ENCODE assay signal across 1 cellular context in genomic region chr13:109786457-109787134, GRCh38.
A peak's percentile ranks its signal among the peaks of the same experiment; 100 is the strongest.
TF ChIP-seq lines count a peak whose summit lies in the region.

Gene IRS2 (minus strand): TSS chr13:109786583. CDS start chr13:109786053, 530 bp downstream.

TF ChIP-seq in A549, 52 proteins besides CTCF, POLR2A, EP300 and RAD21 (continued from another document):
- TF ChIP-seq MAFK (IDR thresholded peaks at IDR 0.05; ENCODE audit: partially characterized antibody), result no peak
- TF ChIP-seq BHLHE40 (IDR thresholded peaks at IDR 0.05; ENCODE audit: low read depth, low read length), result no peak
- peak; percentile 73 for TF ChIP-seq MAX (IDR thresholded peaks at IDR 0.05)
- TF ChIP-seq PHF8 (IDR thresholded peaks at IDR 0.05; ENCODE audit: borderline replicate concordance, low read depth), result no peak
- TF ChIP-seq NR3C1 (IDR thresholded peaks at IDR 0.05), result no peak
- TF ChIP-seq HOXA7 (CRISPR knock-in tag; IDR thresholded peaks at IDR 0.05), result no peak
- 0 out of 2 replicates have a peak, but pooled peaks have one; percentile 18 for TF ChIP-seq E2F6 (IDR thresholded peaks at IDR 0.05; ENCODE audit: borderline replicate concordance, low read depth)
- TF ChIP-seq ESRRA (IDR thresholded peaks at IDR 0.05; ENCODE audit: borderline replicate concordance, low read length), result no peak
- TF ChIP-seq PBX3 (IDR thresholded peaks at IDR 0.05), result no peak; the same call in 1 of the 2 replicates
- TF ChIP-seq ZNF302 (CRISPR knock-in tag; IDR thresholded peaks at IDR 0.05), result no peak
- TF ChIP-seq HDAC2 (IDR thresholded peaks at IDR 0.05), result no peak
- no peak for TF ChIP-seq EHMT2 (IDR thresholded peaks at IDR 0.05; ENCODE audit: low read depth)
